Comparison of ENCODE assay signal across 8 cellular contexts in the genomic region with DNA sequence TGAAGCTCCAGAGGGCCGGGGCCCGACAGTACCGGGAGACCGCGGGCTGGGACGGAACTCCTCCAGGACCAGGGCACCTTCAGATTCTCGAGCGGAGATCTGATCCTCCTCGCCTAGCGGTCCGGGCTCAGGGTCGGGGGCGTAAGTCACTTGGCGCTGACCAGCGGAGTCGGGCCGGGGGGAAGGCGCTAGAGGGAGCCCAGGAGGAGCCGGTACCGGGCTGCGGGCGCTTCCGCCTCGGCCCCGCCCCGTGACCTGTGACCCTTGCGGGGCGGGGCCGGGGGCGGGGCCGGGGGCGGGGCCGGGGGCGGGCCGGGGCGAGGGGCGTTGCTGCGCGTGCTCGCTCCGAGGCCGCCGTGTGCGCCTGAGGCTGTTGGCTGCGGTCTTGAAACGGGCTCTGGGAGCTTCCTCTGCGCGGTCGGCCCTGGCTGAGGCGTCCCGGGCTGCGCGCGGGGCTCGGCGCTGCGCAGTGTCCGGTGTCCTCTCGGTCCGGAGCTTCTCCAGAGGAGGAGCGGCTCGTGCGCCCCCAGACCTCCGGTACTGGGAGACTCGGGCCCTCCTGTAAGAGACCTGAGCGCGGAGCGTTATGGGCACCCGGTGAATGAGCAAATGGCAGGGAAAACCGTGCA. TPM values are rescaled to one million over a fixed set of nuclear protein-coding genes. Genes with fewer than 3 reads are reported as not detected.
DNase-seq lines count a peak whose midpoint lies in the region; ATAC-seq and TF ChIP-seq lines count a peak whose summit lies in the region.

Gene ARSA (minus strand): TSS at position 239 of the 629 bp plus-strand sequence. CDS start 373 bp downstream, outside the sequence.

- peak; percentile 19 for DNase-seq in DMS79 treated with DMSO at 0.1 percent for 48 hours (lab: John Stamatoyannopoulos, UW)
- peak; percentile 93 for DNase-seq in Karpas-422
- DNase-seq in SKM-1 treated with dmso at 0.1 percent for 144 hours (lab: John Stamatoyannopoulos, UW; ENCODE audit: unreplicated experiment) = peak; percentile 70
- DNase-seq in activated naive CD8-positive, alpha-beta T cell treated with anti-CD3 and anti-CD28 coated beads for 36 hours = peak; percentile 81
- peak; percentile 88 for DNase-seq in cardiac muscle cell (ENCODE audit: low read depth in 1 of 2, low spot score in 1 of 2)
- peak; percentile 77 to 88 for DNase-seq in trophoblast cell
- peak; percentile 47 to 61 for DNase-seq in tibial nerve (ENCODE audit: low spot score in 2 of 2)

- H3K4me1 Mint-ChIP-seq in activated naive CD8-positive, alpha-beta T cell treated with anti-CD3 and anti-CD28 coated beads for 36 hours = peaks cover 21% of the 10 kb centered on the region

- peak in 1 of 2 donors; percentile 59 for TF ChIP-seq EP300 in tibial nerve (IDR thresholded peaks at IDR 0.05)

- peak within 1 kb of the TSS; percentile 97 for H3K4me2 ChIP-seq in Karpas-422 (ENCODE audit: low read depth, low read length, poor library complexity, severe bottlenecking)
- peak within 1 kb of the TSS; percentile 91 for H3K4me2 ChIP-seq in trophoblast cell (ENCODE audit: low read length)

- H2BK5ac ChIP-seq in trophoblast cell (ENCODE audit: low read depth, low read length, poor library complexity) = peak within 1 kb of the TSS; percentile 38

- H4K91ac ChIP-seq in trophoblast cell (ENCODE audit: low read depth, low read length) = peak within 1 kb of the TSS; percentile 65

- H2AFZ ChIP-seq in Karpas-422 (ENCODE audit: low read length) (peak within 1 kb of the TSS; percentile 96), trophoblast cell (ENCODE audit: insufficient read depth, low read length, poor library complexity) (peak within 1 kb of the TSS; percentile 91)

- H4K12ac ChIP-seq in trophoblast cell (ENCODE audit: low read depth, low read length) = peak within 1 kb of the TSS; percentile 52

- H3K27ac Mint-ChIP-seq in activated naive CD8-positive, alpha-beta T cell treated with anti-CD3 and anti-CD28 coated beads for 36 hours = peak within 1 kb of the TSS; percentile 66

- H2BK12ac ChIP-seq in trophoblast cell (ENCODE audit: low read length) = peak within 1 kb of the TSS; percentile 20

- H3K4me3 ChIP-seq in Karpas-422 (ENCODE audit: low read length) (peak within 1 kb of the TSS; percentile 90), cardiac muscle cell (peak within 1 kb of the TSS; percentile 98), trophoblast cell (ENCODE audit: low read depth, low read length) (peak within 1 kb of the TSS; percentile 75), tibial nerve (peak within 1 kb of the TSS; percentile 55 to 87 (median 74))

- no peaks in the 10 kb centered on the region for H3K36me3 Mint-ChIP-seq in activated naive CD8-positive, alpha-beta T cell treated with anti-CD3 and anti-CD28 coated beads for 36 hours

- no peaks in the 10 kb centered on the region for H3K27me3 ChIP-seq in Karpas-422 (ENCODE audit: low read length)
- H3K27me3 ChIP-seq in cardiac muscle cell = no peaks in the 10 kb centered on the region
- H3K27me3 ChIP-seq in trophoblast cell (ENCODE audit: insufficient read depth, low read length) = no peaks in the 10 kb centered on the region
- H3K27me3 ChIP-seq in tibial nerve = no peaks in the 10 kb centered on the region

- peak within 1 kb of the TSS; percentile 61 for H2BK120ac ChIP-seq in trophoblast cell (ENCODE audit: insufficient read depth, low read length, poor library complexity)

- H4K8ac ChIP-seq in trophoblast cell (ENCODE audit: low read depth, low read length) = peak within 1 kb of the TSS; percentile 84

- H3K4ac ChIP-seq in trophoblast cell (ENCODE audit: low read depth, low read length) = peak within 1 kb of the TSS; percentile 28

- peak within 1 kb of the TSS; percentile 76 for H3K18ac ChIP-seq in trophoblast cell (ENCODE audit: low read length)

- H3K27me3 Mint-ChIP-seq in activated naive CD8-positive, alpha-beta T cell treated with anti-CD3 and anti-CD28 coated beads for 36 hours = no peaks in the 10 kb centered on the region

- H3K9ac ChIP-seq in Karpas-422 (ENCODE audit: low read length) (peak within 1 kb of the TSS; percentile 95), trophoblast cell (ENCODE audit: low read length) (peak within 1 kb of the TSS; percentile 41)

- peak in 1 of 2 donors; percentile 47 for TF ChIP-seq POLR2A in tibial nerve (IDR thresholded peaks at IDR 0.05)

- peaks cover 9% of the 10 kb centered on the region for H3K79me2 ChIP-seq in Karpas-422 (ENCODE audit: low read length)
- H3K79me2 ChIP-seq in trophoblast cell (ENCODE audit: control insufficient read depth, insufficient read depth, low read length, poor library complexity) = peaks cover 5% of the 10 kb centered on the region

- H3K9me3 ChIP-seq in Karpas-422 (ENCODE audit: low read length) (no peaks in the 10 kb centered on the region), cardiac muscle cell (ENCODE audit: low read depth) (no peaks in the 10 kb centered on the region), trophoblast cell (ENCODE audit: insufficient read depth, low read depth, low read length) (peaks cover 4% of the 10 kb centered on the region), tibial nerve (no peaks in the 10 kb centered on the region)

- no peaks in the 10 kb centered on the region for H3K9me2 ChIP-seq in Karpas-422 (replicated peaks; ENCODE audit: insufficient read depth, low read length)

- H3K9me3 Mint-ChIP-seq in activated naive CD8-positive, alpha-beta T cell treated with anti-CD3 and anti-CD28 coated beads for 36 hours = no peaks in the 10 kb centered on the region

- WGBS in trophoblast cell (ENCODE audit: extremely low coverage, insufficient coverage, insufficient read length) = no CpG with 5 or more reads among the region's 70 CpGs
- WGBS in tibial nerve, 2 donors = 0 to 2% methylated on average over 5 to 22 of the region's 70 CpGs

- H3K27ac ChIP-seq in Karpas-422 (ENCODE audit: low read length) (no peak within 1 kb of the TSS), cardiac muscle cell (peak within 1 kb of the TSS; percentile 40), trophoblast cell (ENCODE audit: low read depth, low read length) (peak within 1 kb of the TSS; percentile 18), tibial nerve (peak within 1 kb of the TSS; percentile 64 to 87 (median 78))

- H4K20me1 ChIP-seq in Karpas-422 (ENCODE audit: insufficient read depth, low read depth, low read length) = no peaks in the 10 kb centered on the region

- H3K36me3 ChIP-seq in Karpas-422 (ENCODE audit: insufficient read depth, low read length) (no peaks in the 10 kb centered on the region), cardiac muscle cell (no peaks in the 10 kb centered on the region), trophoblast cell (ENCODE audit: control insufficient read depth in 1 of 2, insufficient read depth in 2 of 2, low read length in 2 of 2) (peaks cover 9 to 13% of the 10 kb centered on the region in 2 experiments), tibial nerve (peaks cover 0 to 23% (median 0%) of the 10 kb centered on the region in 3 donors)

- H3K23ac ChIP-seq in trophoblast cell (ENCODE audit: low read length) = peak within 1 kb of the TSS; percentile 1

- H2AK5ac ChIP-seq in trophoblast cell (ENCODE audit: low read length) = peak within 1 kb of the TSS; percentile 67

- TF ChIP-seq CTCF in cardiac muscle cell (IDR thresholded peaks at IDR 0.05; ENCODE audit: low read depth, low read length) (peak; percentile 24), tibial nerve (IDR thresholded peaks at IDR 0.05) (peak in 3 of 5 experiments; percentile 51 to 53 (median 51))

- peak within 1 kb of the TSS; percentile 80 for H3K14ac ChIP-seq in trophoblast cell (ENCODE audit: low read length)

- peak; percentile 62 for ATAC-seq in GM21619 (IDR thresholded peaks at IDR 0.05; ENCODE audit: unreplicated experiment)

- peaks cover 7% of the 10 kb centered on the region for H3K79me1 ChIP-seq in trophoblast cell (ENCODE audit: low read length)

- H3K4me1 ChIP-seq in Karpas-422 (ENCODE audit: low read length) (peaks cover 20% of the 10 kb centered on the region), cardiac muscle cell (ENCODE audit: low read depth) (peaks cover 4% of the 10 kb centered on the region), trophoblast cell (ENCODE audit: control insufficient read depth in 1 of 2, insufficient read depth in 2 of 2, low read length in 2 of 2) (peaks cover 12 to 13% of the 10 kb centered on the region in 2 experiments), tibial nerve (peaks cover 0 to 23% (median 17%) of the 10 kb centered on the region in 4 donors)

- H3K4me3 Mint-ChIP-seq in activated naive CD8-positive, alpha-beta T cell treated with anti-CD3 and anti-CD28 coated beads for 36 hours = peak within 1 kb of the TSS; percentile 85

RNA-seq across cellular contexts. Expression of gene ARSA, which starts in this region (rescaled TPM):
- total RNA-seq in Karpas-422 (2014; rRNA removed; shearing (Covaris generic); ENCODE audit: low replicate concordance) = 24.3 and 41.1 TPM in 2 replicates
- total RNA-seq in activated naive CD8-positive, alpha-beta T cell treated with anti-CD3 and anti-CD28 coated beads for 36 hours = 10 to 100 TPM; 12.6 to 13.5 TPM
- 53.1 and 58.1 TPM in 2 replicates for total RNA-seq in cardiac muscle cell
- polyA plus RNA-seq in cardiac muscle cell = 16.4 and 16.8 TPM in 2 replicates
- 17.7 and 18.7 TPM in 2 replicates for polyA plus RNA-seq in trophoblast cell (2013)
- 10 to 100 TPM; 33.2 to 51.5 (median 48.0) TPM for total RNA-seq in tibial nerve

Comparison
In these comparisons a context has a peak if more than half of its experiments do, and no peak if none do; other contexts are left out.
1. DNase-seq: peak in every context shown above with its lines; median percentile 93 in Karpas-422; 88 in cardiac muscle cell; 82 in trophoblast cell; 81 in activated naive CD8-positive, alpha-beta T cell treated with anti-CD3 and anti-CD28 coated beads for 36 hours; 70 in SKM-1 treated with dmso at 0.1 percent for 144 hours; 54 in tibial nerve; 19 in DMS79 treated with DMSO at 0.1 percent for 48 hours.